In the genomic region with DNA sequence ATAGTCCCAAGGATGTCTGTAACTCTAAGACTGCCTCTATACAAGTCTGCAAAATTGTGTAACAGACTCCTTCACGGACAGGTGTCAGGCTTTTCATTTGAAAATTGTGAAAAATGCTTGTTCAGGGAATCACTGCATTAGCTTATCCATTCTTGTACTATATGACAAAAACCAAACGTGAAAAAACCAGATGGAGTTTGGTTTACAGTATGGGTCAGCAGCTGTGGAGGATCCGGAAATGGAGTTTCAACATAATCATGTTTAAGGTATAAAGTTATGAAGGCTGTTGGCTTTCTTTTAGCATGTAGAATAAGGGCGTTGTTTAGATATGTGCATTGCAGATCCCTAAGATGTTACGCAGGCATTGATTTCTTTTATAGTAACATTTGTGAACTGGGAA, we compare ENCODE assay signal across 5 cellular contexts.
"Had no signal": no experiment of that assay in that cellular context is flagged by ENCODE, and none has a peak within 500 bp of the region (broad histone marks: within the 10 kb centered on the region; RNA-seq: fewer than 3 reads in every experiment).

No MANE protein-coding gene starts in this region.

- H3K27ac Mint-ChIP-seq: H9, IgD-negative memory B cell had no signal

- DNase-seq: GOT3, H9, KG1 had no signal

- H3K4me3 ChIP-seq: GM23248 had no signal

- H3K4me3 Mint-ChIP-seq: H9, IgD-negative memory B cell had no signal

- H3K9me3 Mint-ChIP-seq: H9, IgD-negative memory B cell had no signal

- H3K9ac ChIP-seq: GM23248 had no signal

- H2AFZ ChIP-seq: GM23248 had no signal

- H3K27me3 Mint-ChIP-seq: IgD-negative memory B cell had no signal
